In genomic region chr19:18203408-18203862, GRCh38 we compare ENCODE assay signal across 8 cellular contexts. TPM values are rescaled to one million over a fixed set of nuclear protein-coding genes. Genes with fewer than 3 reads are reported as not detected.
DNase-seq lines count a peak whose midpoint lies in the region; ATAC-seq and TF ChIP-seq lines count a peak whose summit lies in the region.

No MANE protein-coding gene starts in this region.

- peaks cover 32% of the 10 kb centered on the region for H3K79me2 ChIP-seq in OCI-LY7 (ENCODE audit: insufficient read depth, low read depth, low read length)

- ATAC-seq in lower lobe of right lung = peak; percentile 1 to 6
- no peak for ATAC-seq in GM18909 (IDR thresholded peaks at IDR 0.05; ENCODE audit: poor library complexity, unreplicated experiment)
- no peak for ATAC-seq in HG02970 (IDR thresholded peaks at IDR 0.05; ENCODE audit: low FRiP score, unreplicated experiment)

- H2AFZ ChIP-seq in OCI-LY7 (ENCODE audit: low read length) = peak overlapping the region; percentile 30; the same call in 1 of the 2 replicates

- intact Hi-C loops in OCI-LY7 (cut with micrococcal nuclease; ENCODE audit: unreplicated experiment) = no loop called here
- intact Hi-C loops in lower lobe of right lung (cut with DNase I) = loop anchor here (10.0 kb wide), 1 partner anchor 51 kb away; a partner anchor contains a TSS
- intact Hi-C loops in stomach (cut with DNase I; ENCODE audit: low total_unique reads) = no loop called here

- DNase-seq in activated gamma-delta T cell treated with Interleukin-2 at 50 U/mL for 16 hours (peak; percentile 42), activated gamma-delta T cell (lab: John Stamatoyannopoulos, UW) (no peak), OCI-LY7 (ENCODE audit: low spot score) (peak; percentile 60), cerebellar cortex (ENCODE audit: low spot score) (peak; percentile 55), lower lobe of right lung (peak; percentile 77), stomach (no peak)

- peak overlapping the region; percentile 80 for H3K4me3 ChIP-seq in OCI-LY7 (ENCODE audit: low read depth, low read length, poor library complexity, severe bottlenecking)
- peak overlapping the region; percentile 81 for H3K4me3 ChIP-seq in lower lobe of right lung
- H3K4me3 ChIP-seq in stomach = peak overlapping the region; percentile 57 to 86 (median 82)

- H3K27ac ChIP-seq in OCI-LY7 (ENCODE audit: low read depth, low read length, poor library complexity, severe bottlenecking) (peak overlapping the region; percentile 47), lower lobe of right lung (peak overlapping the region; percentile 74), stomach (peak overlapping the region; percentile 64 to 97 (median 79))

- H3K9me2 ChIP-seq in OCI-LY7 (ENCODE audit: insufficient read depth, low read length) = no peaks in the 10 kb centered on the region

- no peak for TF ChIP-seq EP300 in stomach (IDR thresholded peaks at IDR 0.05)

- H3K4me1 ChIP-seq in OCI-LY7 (ENCODE audit: insufficient read depth, low read length, poor library complexity, severe bottlenecking) (peaks cover 29% of the 10 kb centered on the region), lower lobe of right lung (peaks cover 25% of the 10 kb centered on the region), stomach (peaks cover 22 to 43% (median 29%) of the 10 kb centered on the region in 4 donors)

- H3K9me3 ChIP-seq in OCI-LY7 (ENCODE audit: low read length) = no peaks in the 10 kb centered on the region
- no peaks in the 10 kb centered on the region for H3K9me3 ChIP-seq in lower lobe of right lung
- no peaks in the 10 kb centered on the region for H3K9me3 ChIP-seq in stomach

- 0 to 2% (median 1%) methylated on average over 9 to 38 of the region's 38 CpGs for WGBS in stomach, 5 donors

- TF ChIP-seq CTCF in OCI-LY7 (conservative IDR thresholded peaks at IDR 0.05; ENCODE audit: low read length) (no peak), lower lobe of right lung (IDR thresholded peaks at IDR 0.05) (no peak), stomach (IDR thresholded peaks at IDR 0.05) (no peak)

- peaks cover 40% of the 10 kb centered on the region for H3K36me3 ChIP-seq in OCI-LY7 (ENCODE audit: insufficient read depth, low read length)
- H3K36me3 ChIP-seq in lower lobe of right lung = peaks cover 19% of the 10 kb centered on the region
- peaks cover 0 to 33% (median 17%) of the 10 kb centered on the region in 4 donors for H3K36me3 ChIP-seq in stomach

- H3K4me2 ChIP-seq in OCI-LY7 (ENCODE audit: low read length) = peak overlapping the region; percentile 78

- POLR2A ChIA-PET in OCI-LY7 (lab: Charles Lee) = interaction anchor here (0.6 to 2.7 kb wide), 4 partner anchors 10 to 958 kb away, joined by 3 to 8 read pairs (median 4); partner anchors contain the start of gene MPV17L2

- TF ChIP-seq POLR2A in stomach (IDR thresholded peaks at IDR 0.05) = no peak

- H3K27me3 ChIP-seq in lower lobe of right lung (ENCODE audit: low read depth) (no peaks in the 10 kb centered on the region), stomach (peaks cover 0 to 4% (median 0%) of the 10 kb centered on the region in 3 donors)

- CTCF ChIA-PET in OCI-LY7 (lab: Charles Lee; ENCODE audit: unreplicated experiment) = interaction anchor here (0.9 to 1.0 kb wide), 2 partner anchors 41 to 125 kb away, joined by 4 to 6 read pairs; no protein-coding TSS in a partner anchor

- BruUV-seq in OCI-LY7 (replicated peaks; lab: Mats Ljungman, UMichigan) = no TSS peak

- H4K20me1 ChIP-seq in OCI-LY7 (ENCODE audit: insufficient read depth, low read length) = no peaks in the 10 kb centered on the region; the same call in 1 of the 2 replicates

RNA-seq across cellular contexts. Expression of gene RAB3A, which starts 0.4 kb away (rescaled TPM):
- 2.9 and 4.9 TPM in 2 replicates for total RNA-seq in OCI-LY7 (2014; rRNA removed; shearing (Covaris generic))
- total RNA-seq in OCI-LY7 (2022) (6.9 and 8.6 TPM in 2 replicates), lower lobe of right lung (2.7 TPM), stomach (1 to 10 TPM in 3 of 5 donors, under 1 TPM in 1, not detected in 1; 0.87 to 2.2 (median 1.7) TPM)
- 1 to 10 TPM; 1.4 to 2.2 (median 2.0) TPM for polyA plus RNA-seq in stomach

RNA-seq across cellular contexts. Expression of gene MPV17L2, which starts 10.4 kb away (rescaled TPM):
- 21.9 and 23.7 TPM in 2 replicates for total RNA-seq in OCI-LY7 (2014; rRNA removed; shearing (Covaris generic))
- total RNA-seq in OCI-LY7 (2022) (18.1 and 22.6 TPM in 2 replicates), lower lobe of right lung (6.6 TPM), stomach (100 to 1,000 TPM in 1 of 5 donors, 10 to 100 TPM in 2, 1 to 10 TPM in 2; 5.9 to 200 (median 13.0) TPM)
- polyA plus RNA-seq in stomach = 10 to 100 TPM; 11.6 to 15.4 (median 13.3) TPM

RNA-seq across cellular contexts. Expression of gene PDE4C, which starts 22.8 kb away (rescaled TPM):
- total RNA-seq in OCI-LY7 (2014; rRNA removed; shearing (Covaris generic)) = not detected in 2 replicates
- 0.77 and 1.4 TPM in 2 replicates for total RNA-seq in OCI-LY7 (2022)
- total RNA-seq in lower lobe of right lung = 9.6 TPM
- total RNA-seq in stomach = 10 to 100 TPM in 3 of 5 donors, 1 to 10 TPM in 1, under 1 TPM in 1; 0.87 to 25.4 (median 11.4) TPM
- under 1 TPM in 1 of 3 donors, not detected in 2; 0.95 TPM for polyA plus RNA-seq in stomach

RNA-seq across cellular contexts. Expression of gene IFI30, which starts 29.8 kb away (rescaled TPM):
- total RNA-seq in OCI-LY7 (2014; rRNA removed; shearing (Covaris generic)) = 141 and 195 TPM in 2 replicates
- 117 and 170 TPM in 2 replicates for total RNA-seq in OCI-LY7 (2022)
- 682 TPM for total RNA-seq in lower lobe of right lung
- 100 to 1,000 TPM in 1 of 5 donors, 10 to 100 TPM in 3, not detected in 1; 37.3 to 199 (median 43.9) TPM for total RNA-seq in stomach
- polyA plus RNA-seq in stomach = 100 to 1,000 TPM in 1 of 3 donors, 10 to 100 TPM in 2; 53.2 to 103 (median 82.9) TPM

RNA-seq across cellular contexts. Expression of gene PIK3R2, which starts 50.5 kb away (rescaled TPM):
- total RNA-seq in OCI-LY7 (2014; rRNA removed; shearing (Covaris generic)) = 1.6 and 3.2 TPM in 2 replicates
- total RNA-seq in OCI-LY7 (2022) = 20.5 and 30.0 TPM in 2 replicates
- 21.6 TPM for total RNA-seq in lower lobe of right lung
- total RNA-seq in stomach = 100 to 1,000 TPM in 1 of 5 donors, 10 to 100 TPM in 3, 1 to 10 TPM in 1; 6.6 to 490 (median 22.2) TPM
- polyA plus RNA-seq in stomach = 1 to 10 TPM; 2.0 to 5.5 (median 2.6) TPM

Comparison
In these comparisons a context has a peak if more than half of its experiments do, and no peak if none do; other contexts are left out.
1. DNase-seq: peak in activated gamma-delta T cell treated with Interleukin-2 at 50 U/mL for 16 hours (single experiment), OCI-LY7 (single experiment), cerebellar cortex (single experiment) and lower lobe of right lung (single experiment); none in activated gamma-delta T cell (single experiment) and stomach (single experiment).
2. ATAC-seq: peak in lower lobe of right lung (2 of 2); none in GM18909 (single experiment) and HG02970 (single experiment).
3. Peak in every context shown above with its lines, with median percentiles within 50 percentile points of each other: H3K27ac ChIP-seq and H3K4me3 ChIP-seq.